In genomic region chrX:119398974-119399771, GRCh38 we compare ENCODE assay signal across 1 cellular context.
TF ChIP-seq lines count a peak whose summit lies in the region.

TSS of gene SLC25A43 (plus strand) at chrX:119399336. CDS start at chrX:119399404, 68 bp downstream.

TF ChIP-seq in A549, 52 proteins besides CTCF, POLR2A, EP300 and RAD21 (continued from another document):
- TF ChIP-seq CHD2 (IDR thresholded peaks at IDR 0.05; ENCODE audit: low read length, partially characterized antibody): no peak
- no peak for TF ChIP-seq FOSL2 (IDR thresholded peaks at IDR 0.05)
- no peak for TF ChIP-seq FOSL2 (CRISPR knock-in tag; IDR thresholded peaks at IDR 0.05)
- TF ChIP-seq MYC (IDR thresholded peaks at IDR 0.05; ENCODE audit: borderline replicate concordance, low read length): peak; percentile 67; the same call in 1 of the 2 replicates
- TF ChIP-seq RARB (CRISPR knock-in tag; IDR thresholded peaks at IDR 0.05): no peak
- TF ChIP-seq MAZ (IDR thresholded peaks at IDR 0.05; ENCODE audit: borderline replicate concordance, low read depth, low read length): no peak
- no peak for TF ChIP-seq MAFK (IDR thresholded peaks at IDR 0.05; ENCODE audit: partially characterized antibody)
- TF ChIP-seq TFCP2L1 (CRISPR knock-in tag; IDR thresholded peaks at IDR 0.05): no peak
- no peak for TF ChIP-seq CBX8 (IDR thresholded peaks at IDR 0.05)
- 0 out of 2 replicates have a peak, but pooled peaks have one; percentile 47 for TF ChIP-seq RNF2 (IDR thresholded peaks at IDR 0.05; ENCODE audit: borderline replicate concordance, low read depth)
- TF ChIP-seq PHF8 (IDR thresholded peaks at IDR 0.05; ENCODE audit: borderline replicate concordance, low read depth): peak; percentile 89; the same call in 1 of the 2 replicates
- TF ChIP-seq, protein P1, sequence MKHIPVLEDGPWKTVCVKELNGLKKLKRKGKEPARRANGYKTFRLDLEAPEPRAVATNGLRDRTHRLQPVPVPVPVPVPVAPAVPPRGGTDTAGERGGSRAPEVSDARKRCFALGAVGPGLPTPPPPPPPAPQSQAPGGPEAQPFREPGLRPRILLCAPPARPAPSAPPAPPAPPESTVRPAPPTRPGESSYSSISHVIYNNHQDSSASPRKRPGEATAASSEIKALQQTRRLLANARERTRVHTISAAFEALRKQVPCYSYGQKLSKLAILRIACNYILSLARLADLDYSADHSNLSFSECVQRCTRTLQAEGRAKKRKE (CRISPR knock-in tag; IDR thresholded peaks at IDR 0.05; ENCODE audit: low read depth): no peak
